Comparison of ENCODE assay signal across 14 cellular contexts in genomic region chr7:155306677-155307470, GRCh38. TPM values are rescaled to one million over a fixed set of nuclear protein-coding genes. Genes with fewer than 3 reads are reported as not detected.
DNase-seq lines count a peak whose midpoint lies in the region; ATAC-seq and TF ChIP-seq lines count a peak whose summit lies in the region.
"Had no signal": no experiment of that assay in that cellular context is flagged by ENCODE, and none has a peak within 500 bp of the region (broad histone marks: within the 10 kb centered on the region; RNA-seq: fewer than 3 reads in every experiment).

No MANE protein-coding gene starts in this region.

- ATAC-seq in activated naive CD4-positive, alpha-beta T cell treated with anti-CD3 and anti-CD28 coated beads, Interleukin-2, amount 50 U/mL, for 72 hours, result peak; percentile 33 to 41
- peak; percentile 76 for ATAC-seq in stimulated activated memory B cell treated with anti-CD40 and anti-IgM and Interleukin-4, amounts not matched to agents 10 μg/mL and 1 μg/mL and 100 μg/mL, for 72 hours
- ATAC-seq in GM21786 (IDR thresholded peaks at IDR 0.05; ENCODE audit: unreplicated experiment) (no peak), GM18909 (IDR thresholded peaks at IDR 0.05; ENCODE audit: poor library complexity, unreplicated experiment) (no peak)

- no peak for TF ChIP-seq EP300 in transverse colon (IDR thresholded peaks at IDR 0.05; ENCODE audit: low read depth)

- H2AFZ ChIP-seq in OCI-LY1 (ENCODE audit: low read length), result no peak overlapping the region

- peak overlapping the region; percentile 25 for H3K27ac ChIP-seq in OCI-LY1 (ENCODE audit: low read depth, low read length, poor library complexity, severe bottlenecking)
- H3K27ac ChIP-seq in transverse colon, result no peak overlapping the region
- H3K27ac ChIP-seq: spleen had no signal

- DNase-seq in activated naive CD4-positive, alpha-beta T cell treated with anti-CD3 and anti-CD28 coated beads, Interleukin-2, amount 50 U/mL, for 72 hours (ENCODE audit: low spot score in 2 of 2), result no peak
- no peak for DNase-seq in activated naive CD4-positive, alpha-beta T cell treated with Interleukin-2 at 50 U/mL for 16 hours
- DNase-seq in erythroblast (lab: John Stamatoyannopoulos, UW) (no peak), transverse colon (no peak)
- DNase-seq: activated effector memory CD4-positive, alpha-beta T cell treated with anti-CD3 and anti-CD28 coated beads, Interleukin-2, amount 50 U/mL, for 16 hours; DMS53; NCI-H1048; NCI-H226; spleen had no signal

- no peak overlapping the region for H3K4me2 ChIP-seq in OCI-LY1 (ENCODE audit: low read length)

- H3K9me3 ChIP-seq in OCI-LY1 (ENCODE audit: low read length) (no peaks in the 10 kb centered on the region), transverse colon (no peaks in the 10 kb centered on the region)
- H3K9me3 ChIP-seq: spleen had no signal

- peaks cover 6% of the 10 kb centered on the region; the same call in 1 of the 2 replicates for H3F3A ChIP-seq in OCI-LY1 (ENCODE audit: insufficient read depth, low read length)

- H3K36me3 ChIP-seq in OCI-LY1 (ENCODE audit: insufficient read depth, low read length), result peaks cover 89% of the 10 kb centered on the region
- H3K36me3 ChIP-seq in transverse colon, result peaks cover 0 to 32% (median 15%) of the 10 kb centered on the region in 4 donors

- WGBS in transverse colon (ENCODE audit: low coverage in 1 of 2), 2 donors, result 81 to 93% methylated on average over 4 to 15 of the region's 15 CpGs

- no peak overlapping the region for H3K4me3 Mint-ChIP-seq in stimulated activated memory B cell treated with anti-CD40 and anti-IgM and Interleukin-4, amounts not matched to agents 10 μg/mL and 1 μg/mL and 100 μg/mL, for 72 hours
- H3K4me3 Mint-ChIP-seq: neural crest cell had no signal

- H3K4me1 Mint-ChIP-seq in stimulated activated memory B cell treated with anti-CD40 and anti-IgM and Interleukin-4, amounts not matched to agents 10 μg/mL and 1 μg/mL and 100 μg/mL, for 72 hours, result peaks cover 22% of the 10 kb centered on the region

- no peaks in the 10 kb centered on the region for H3K9me3 Mint-ChIP-seq in activated naive CD4-positive, alpha-beta T cell treated with anti-CD3 and anti-CD28 coated beads, Interleukin-2, amount 50 U/mL, for 72 hours
- no peaks in the 10 kb centered on the region for H3K9me3 Mint-ChIP-seq in stimulated activated memory B cell treated with anti-CD40 and anti-IgM and Interleukin-4, amounts not matched to agents 10 μg/mL and 1 μg/mL and 100 μg/mL, for 72 hours
- H3K9me3 Mint-ChIP-seq: neural crest cell had no signal

- H4K20me1 ChIP-seq in OCI-LY1 (ENCODE audit: insufficient read depth, low read length), result peaks cover 5% of the 10 kb centered on the region

- no peaks in the 10 kb centered on the region for H3K27me3 ChIP-seq in OCI-LY1 (ENCODE audit: insufficient read depth, low read length)
- no peaks in the 10 kb centered on the region for H3K27me3 ChIP-seq in transverse colon
- H3K27me3 ChIP-seq: spleen had no signal

- no peak for TF ChIP-seq CTCF in OCI-LY1 (IDR thresholded peaks at IDR 0.05; ENCODE audit: low read length)
- no peak for TF ChIP-seq CTCF in transverse colon (IDR thresholded peaks at IDR 0.05)

- H3K4me1 ChIP-seq in OCI-LY1 (ENCODE audit: insufficient read depth, low read length, severe bottlenecking) (no peaks in the 10 kb centered on the region), transverse colon (no peaks in the 10 kb centered on the region)

- no peaks in the 10 kb centered on the region for H3K9me2 ChIP-seq in OCI-LY1 (ENCODE audit: low read depth, low read length)

- H3K27me3 Mint-ChIP-seq in stimulated activated memory B cell treated with anti-CD40 and anti-IgM and Interleukin-4, amounts not matched to agents 10 μg/mL and 1 μg/mL and 100 μg/mL, for 72 hours, result no peaks in the 10 kb centered on the region

- in situ Hi-C loops in transverse colon (cut with MboI; ENCODE audit: low pct_ligation_motif_present in 1 of 4, low pct_unique_long_range_greater_than_20kb in 1 of 4, low sequenced_read_pairs in 3 of 4), result no loop called here

- no peak overlapping the region for H3K9ac ChIP-seq in OCI-LY1 (ENCODE audit: low read length)

- intact Hi-C loops in transverse colon (cut with DNase I; ENCODE audit: low total_unique reads), result no loop called here

- H3K4me3 ChIP-seq in OCI-LY1 (ENCODE audit: low read depth, low read length, poor library complexity, severe bottlenecking) (no peak overlapping the region), transverse colon (no peak overlapping the region)
- H3K4me3 ChIP-seq: spleen had no signal

- H3K79me2 ChIP-seq in OCI-LY1 (ENCODE audit: insufficient read depth, low read length), result peaks cover 12% of the 10 kb centered on the region

- peaks cover 19 to 52% of the 10 kb centered on the region in 2 donors for H3K36me3 Mint-ChIP-seq in activated naive CD4-positive, alpha-beta T cell treated with anti-CD3 and anti-CD28 coated beads, Interleukin-2, amount 50 U/mL, for 72 hours
- peaks cover 61% of the 10 kb centered on the region for H3K36me3 Mint-ChIP-seq in stimulated activated memory B cell treated with anti-CD40 and anti-IgM and Interleukin-4, amounts not matched to agents 10 μg/mL and 1 μg/mL and 100 μg/mL, for 72 hours

- H3K27ac Mint-ChIP-seq in activated naive CD4-positive, alpha-beta T cell treated with anti-CD3 and anti-CD28 coated beads, Interleukin-2, amount 50 U/mL, for 72 hours, result peak overlapping the region in 1 of 2 donors; percentile 66
- peak overlapping the region; percentile 22 for H3K27ac Mint-ChIP-seq in stimulated activated memory B cell treated with anti-CD40 and anti-IgM and Interleukin-4, amounts not matched to agents 10 μg/mL and 1 μg/mL and 100 μg/mL, for 72 hours

- TF ChIP-seq POLR2A in erythroblast (IDR thresholded peaks at IDR 0.05; ENCODE audit: low read length) (peak; percentile 50), transverse colon (IDR thresholded peaks at IDR 0.05) (no peak)

RNA-seq across cellular contexts. Expression of gene INSIG1, which starts 9.2 kb away (rescaled TPM):
- total RNA-seq in activated naive CD4-positive, alpha-beta T cell treated with anti-CD3 and anti-CD28 coated beads, Interleukin-2, amount 50 U/mL, for 72 hours, result 10 to 100 TPM; 68.9 to 94.0 TPM
- total RNA-seq in transverse colon, result 10 to 100 TPM; 28.7 to 65.5 (median 45.0) TPM

Comparison
In these comparisons a context has a peak if more than half of its experiments do, and no peak if none do; other contexts are left out.
1. ATAC-seq: peak in activated naive CD4-positive, alpha-beta T cell treated with anti-CD3 and anti-CD28 coated beads, Interleukin-2, amount 50 U/mL, for 72 hours (2 of 2) and stimulated activated memory B cell treated with anti-CD40 and anti-IgM and Interleukin-4, amounts not matched to agents 10 μg/mL and 1 μg/mL and 100 μg/mL, for 72 hours (single experiment); none in GM21786 (single experiment) and GM18909 (single experiment).